Comparison of ENCODE assay signal across 1 cellular context in the genomic region with DNA sequence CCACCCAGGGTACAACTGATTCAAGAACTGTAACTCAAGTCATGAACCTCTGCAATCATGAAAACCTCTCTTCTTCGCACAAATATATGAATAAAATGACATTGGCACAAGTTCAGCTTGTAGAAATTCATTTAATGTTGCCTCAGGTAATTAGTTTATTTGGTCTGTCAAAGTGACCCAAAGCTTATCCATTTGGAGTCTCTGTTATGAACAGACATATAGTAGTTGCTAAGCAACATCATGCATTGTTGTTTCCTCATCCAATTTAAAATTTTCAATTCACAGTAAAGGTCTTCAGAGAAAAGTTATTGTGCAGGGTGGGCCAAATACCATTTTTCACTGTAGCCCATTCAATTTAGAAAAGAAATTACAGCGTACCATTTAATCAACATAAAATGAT.
TF ChIP-seq lines count a peak whose summit lies in the region.

No MANE protein-coding gene starts in this region.

TF ChIP-seq in IMR-90, 13 proteins besides CTCF, POLR2A, EP300 and RAD21 (continued from another document):
- TF ChIP-seq, protein P1, sequence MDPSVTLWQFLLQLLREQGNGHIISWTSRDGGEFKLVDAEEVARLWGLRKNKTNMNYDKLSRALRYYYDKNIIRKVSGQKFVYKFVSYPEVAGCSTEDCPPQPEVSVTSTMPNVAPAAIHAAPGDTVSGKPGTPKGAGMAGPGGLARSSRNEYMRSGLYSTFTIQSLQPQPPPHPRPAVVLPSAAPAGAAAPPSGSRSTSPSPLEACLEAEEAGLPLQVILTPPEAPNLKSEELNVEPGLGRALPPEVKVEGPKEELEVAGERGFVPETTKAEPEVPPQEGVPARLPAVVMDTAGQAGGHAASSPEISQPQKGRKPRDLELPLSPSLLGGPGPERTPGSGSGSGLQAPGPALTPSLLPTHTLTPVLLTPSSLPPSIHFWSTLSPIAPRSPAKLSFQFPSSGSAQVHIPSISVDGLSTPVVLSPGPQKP (IDR thresholded peaks at IDR 0.05; ENCODE audit: borderline replicate concordance, low read depth, low read length), result no peak
TF ChIP-seq in IMR-90: peak in this region for 0.
